In genomic region chr3:166296179-166296783, GRCh38 we compare ENCODE assay signal across 19 cellular contexts.
DNase-seq lines count a peak whose midpoint lies in the region; ATAC-seq, FAIRE-seq and TF ChIP-seq lines count a peak whose summit lies in the region.
"Had no signal": no experiment of that assay in that cellular context is flagged by ENCODE, and none has a peak within 500 bp of the region (broad histone marks: within the 10 kb centered on the region; RNA-seq: fewer than 3 reads in every experiment).

No MANE protein-coding gene starts in this region.

- no peaks in the 10 kb centered on the region for H3K23me2 ChIP-seq in H1 (ENCODE audit: low read depth, low read length)

- no peaks in the 10 kb centered on the region for H3K79me1 ChIP-seq in H1 (ENCODE audit: low read depth, low read length)

- no peak for TF ChIP-seq CTCF in GM23338 (conservative IDR thresholded peaks at IDR 0.05; ENCODE audit: low read depth in 2 of 2)
- no peak for TF ChIP-seq CTCF in RWPE2 (IDR thresholded peaks at IDR 0.05; ENCODE audit: poor library complexity, severe bottlenecking)
- no peak for TF ChIP-seq CTCF in H1 (IDR thresholded peaks at IDR 0.05; ENCODE audit: control extremely low read depth in 1 of 3, insufficient read depth in 1 of 3, low read depth in 1 of 3, low read length in 3 of 3)
- TF ChIP-seq CTCF in keratinocyte (optimal IDR thresholded peaks at IDR 0.05 in 1 of 3, IDR thresholded peaks at IDR 0.05 in 1 of 3, conservative IDR thresholded peaks at IDR 0.05 in 1 of 3; ENCODE audit: extremely low read depth in 1 of 3, insufficient read depth in 2 of 3, low read length in 3 of 3), result no peak

- H4K8ac ChIP-seq in H1 (ENCODE audit: extremely low read depth, insufficient read depth, low read length), result no peak overlapping the region

- no peak overlapping the region for H3K23ac ChIP-seq in H1 (ENCODE audit: insufficient read length)

- no peaks in the 10 kb centered on the region for H3K36me3 ChIP-seq in GM23338 (ENCODE audit: insufficient read depth)
- H3K36me3 ChIP-seq in RWPE2 (ENCODE audit: low read depth), result no peaks in the 10 kb centered on the region
- H3K36me3 ChIP-seq in H1 (ENCODE audit: control insufficient read depth in 2 of 4, insufficient read depth in 4 of 4, low read length in 3 of 4), result no peaks in the 10 kb centered on the region
- no peaks in the 10 kb centered on the region for H3K36me3 ChIP-seq in keratinocyte (ENCODE audit: control insufficient read depth in 2 of 2, extremely low read depth in 1 of 2, insufficient read depth in 2 of 2, low read length in 2 of 2)
- H3K36me3 ChIP-seq: BE2C; BLaER1 treated with 17β-estradiol and CSF1 and Interleukin-3, amounts not matched to agents 10 nM and 100 nM had no signal

- peaks cover 1% of the 10 kb centered on the region for H3K27me3 Mint-ChIP-seq in GM23338 (ENCODE audit: insufficient read depth, low read depth, poor library complexity)
- H3K27me3 Mint-ChIP-seq: CD4-positive, alpha-beta memory T cell had no signal

- DNase-seq in GM23338 (ENCODE audit: low spot score), result no peak
- no peak for DNase-seq in RWPE2 (ENCODE audit: low spot score)
- no peak for DNase-seq in H1 (ENCODE audit: low read depth in 1 of 2, low spot score in 2 of 2)
- DNase-seq in keratinocyte (ENCODE audit: low read depth, low spot score), result no peak
- DNase-seq in ACHN, result no peak
- DNase-seq in NCI-H187 treated with DMSO at 0.1 percent for 48 hours (lab: John Stamatoyannopoulos, UW), result no peak
- DNase-seq: AML-193, BE2C, Calu3, COR-L47, DMS53, DMS79 treated with DMSO at 0.1 percent for 48 hours, GF-D8, H9 had no signal

- H3K18ac ChIP-seq in H1 (ENCODE audit: extremely low read depth, low read length), result no peak overlapping the region

- peaks cover 7% of the 10 kb centered on the region; the same call in 2 of the 3 replicates for H3K4me1 Mint-ChIP-seq in GM23338
- H3K4me1 Mint-ChIP-seq: CD4-positive, alpha-beta memory T cell had no signal

- TF ChIP-seq RAD21 in H1 (IDR thresholded peaks at IDR 0.05 in 1 of 2, conservative IDR thresholded peaks at IDR 0.05 in 1 of 2; ENCODE audit: low read depth in 2 of 2, low read length in 2 of 2), result no peak

- no peak overlapping the region for H4K91ac ChIP-seq in H1 (replicated peaks; ENCODE audit: insufficient read length, low read length)

- H3K9me1 ChIP-seq in keratinocyte (ENCODE audit: control insufficient read depth, extremely low read depth, insufficient read depth, low read length), result no peaks in the 10 kb centered on the region

- no peak overlapping the region for H4K5ac ChIP-seq in H1 (ENCODE audit: insufficient read length, low read depth, low read length)

- no peak overlapping the region for H3K4ac ChIP-seq in H1 (replicated peaks; ENCODE audit: insufficient read length, low read depth, low read length)

- no peaks in the 10 kb centered on the region for H3K36me3 Mint-ChIP-seq in GM23338 (ENCODE audit: low read depth)
- H3K36me3 Mint-ChIP-seq: CD4-positive, alpha-beta memory T cell had no signal

- H2BK20ac ChIP-seq in H1 (ENCODE audit: low read length), result no peak overlapping the region

- ATAC-seq in GM23338 (no peak), RWPE2 (ENCODE audit: low read depth) (peak; percentile 53; the same call in 1 of the 3 replicates)
- ATAC-seq: HCT116 had no signal

- no peak for FAIRE-seq in H1 (lab: Jason Lieb, UNC)
- peak; percentile 71 for FAIRE-seq in keratinocyte (lab: Jason Lieb, UNC)
- FAIRE-seq: GM12891, GM18507 had no signal

- no peaks in the 10 kb centered on the region for H3K9me2 ChIP-seq in GM23338 (ENCODE audit: insufficient read depth)

- H3K4me1 ChIP-seq in GM23338 (ENCODE audit: insufficient read depth), result peaks cover 1% of the 10 kb centered on the region; the same call in 1 of the 2 replicates
- no peaks in the 10 kb centered on the region for H3K4me1 ChIP-seq in RWPE2 (ENCODE audit: insufficient read depth, poor library complexity, severe bottlenecking)
- no peaks in the 10 kb centered on the region for H3K4me1 ChIP-seq in H1 (replicated peaks in 1 of 4; ENCODE audit: control insufficient read depth in 3 of 4, insufficient read depth in 4 of 4, low read length in 3 of 4)
- H3K4me1 ChIP-seq in keratinocyte (ENCODE audit: control insufficient read depth, extremely low read depth, insufficient read depth, low read length), result peaks cover 5% of the 10 kb centered on the region
- H3K4me1 ChIP-seq: BE2C; BLaER1 treated with 17β-estradiol and CSF1 and Interleukin-3, amounts not matched to agents 10 nM and 100 nM had no signal

- H3K9me3 Mint-ChIP-seq in GM23338, result no peaks in the 10 kb centered on the region; the same call in 2 of the 3 replicates
- H3K9me3 Mint-ChIP-seq: H9 had no signal

- H3K27ac Mint-ChIP-seq in GM23338, result no peak overlapping the region
- H3K27ac Mint-ChIP-seq: CD4-positive, alpha-beta memory T cell had no signal

- in situ Hi-C loops in ACHN (cut with HindIII; ENCODE audit: low pct_ligation_motif_present, low pct_unique_long_range_greater_than_20kb, low sequenced_read_pairs), result no loop called here

- CTCF ChIA-PET in H1 (lab: Charles Lee; ENCODE audit: partially characterized antibody), result interaction anchor here (0.5 to 1.2 kb wide), 2 partner anchors 10 to 75 kb away, joined by 3 read pairs; no protein-coding TSS in a partner anchor

- POLR2A ChIA-PET in H1 (lab: Charles Lee; ENCODE audit: partially characterized antibody), result interaction anchor here (0.6 kb wide), 1 partner anchor 683 kb away, joined by 3 read pairs; no protein-coding TSS in a partner anchor

- H3K79me2 ChIP-seq in GM23338 (replicated peaks; ENCODE audit: insufficient read depth), result no peaks in the 10 kb centered on the region
- H3K79me2 ChIP-seq in H1 (ENCODE audit: control insufficient read depth in 1 of 2, insufficient read depth in 2 of 2, low read length in 2 of 2), result no peaks in the 10 kb centered on the region
- no peaks in the 10 kb centered on the region for H3K79me2 ChIP-seq in keratinocyte (ENCODE audit: control insufficient read depth, insufficient read depth, low read length)

- no peak for TF ChIP-seq EP300 in H1 (IDR thresholded peaks at IDR 0.05; ENCODE audit: borderline replicate concordance in 1 of 2, low read depth in 2 of 2, low read length in 2 of 2)

- no peak overlapping the region for H3K4me3 ChIP-seq in GM23338
- H3K4me3 ChIP-seq in RWPE2 (ENCODE audit: severe bottlenecking), result no peak overlapping the region
- no peak overlapping the region for H3K4me3 ChIP-seq in H1 (ENCODE audit: extremely low read depth in 1 of 4, insufficient read depth in 2 of 4, low read depth in 3 of 4, low read length in 4 of 4)
- peak overlapping the region in 2 of 3 experiments; percentile 13 to 35 for H3K4me3 ChIP-seq in keratinocyte (ENCODE audit: control insufficient read depth in 2 of 3, extremely low read depth in 1 of 3, insufficient read depth in 2 of 3, low read depth in 1 of 3, low read length in 3 of 3)
- H3K4me3 ChIP-seq: BLaER1 treated with 17β-estradiol and CSF1 and Interleukin-3, amounts not matched to agents 10 nM and 100 nM had no signal

- no peak overlapping the region for H3K56ac ChIP-seq in H1 (replicated peaks; ENCODE audit: insufficient read length, low read depth, low read length)

- H2BK12ac ChIP-seq in H1 (ENCODE audit: low read depth, low read length), result no peak overlapping the region

- no peak overlapping the region for H2BK5ac ChIP-seq in H1 (ENCODE audit: low read depth, low read length)

- no peak overlapping the region for H2BK15ac ChIP-seq in H1 (ENCODE audit: low read length)

- no peak overlapping the region for H3K9ac ChIP-seq in H1 (replicated peaks in 1 of 4; ENCODE audit: extremely low read depth in 1 of 4, low read depth in 3 of 4, low read length in 3 of 4)
- no peak overlapping the region for H3K9ac ChIP-seq in keratinocyte (ENCODE audit: control insufficient read depth, extremely low read depth, insufficient read depth, low read length)
- H3K9ac ChIP-seq: BLaER1 treated with 17β-estradiol and CSF1 and Interleukin-3, amounts not matched to agents 10 nM and 100 nM had no signal

- H3K9me3 ChIP-seq in RWPE2 (ENCODE audit: severe bottlenecking) (no peaks in the 10 kb centered on the region), H1 (ENCODE audit: insufficient read depth in 2 of 2, low read depth in 1 of 2, low read length in 1 of 2) (no peaks in the 10 kb centered on the region), keratinocyte (ENCODE audit: control insufficient read depth, low read depth, low read length) (no peaks in the 10 kb centered on the region)
- H3K9me3 ChIP-seq: BE2C; BLaER1 treated with 17β-estradiol and CSF1 and Interleukin-3, amounts not matched to agents 10 nM and 100 nM had no signal

- no peak for TF ChIP-seq POLR2A in H1 (IDR thresholded peaks at IDR 0.05; ENCODE audit: control extremely low read depth in 1 of 2, low read depth in 2 of 2, low read length in 2 of 2)

- H2BK120ac ChIP-seq in H1 (replicated peaks; ENCODE audit: low read depth, low read length), result no peak overlapping the region

- H3K27ac ChIP-seq in GM23338 (ENCODE audit: low read depth) (no peak overlapping the region), RWPE2 (ENCODE audit: poor library complexity, severe bottlenecking) (no peak overlapping the region), H1 (ENCODE audit: low read depth, low read length) (no peak overlapping the region), keratinocyte (ENCODE audit: control insufficient read depth, insufficient read depth, low read length) (no peak overlapping the region)
- H3K27ac ChIP-seq: BLaER1 treated with 17β-estradiol and CSF1 and Interleukin-3, amounts not matched to agents 10 nM and 100 nM had no signal

- H4K20me1 ChIP-seq in GM23338 (replicated peaks; ENCODE audit: insufficient read depth) (no peaks in the 10 kb centered on the region), H1 (replicated peaks in 1 of 2; ENCODE audit: control insufficient read depth in 1 of 2, insufficient read depth in 2 of 2, low read length in 2 of 2) (no peaks in the 10 kb centered on the region), keratinocyte (ENCODE audit: control insufficient read depth, extremely low read depth, insufficient read depth, low read length) (no peaks in the 10 kb centered on the region)
- H4K20me1 ChIP-seq: BLaER1 treated with 17β-estradiol and CSF1 and Interleukin-3, amounts not matched to agents 10 nM and 100 nM had no signal

- H3F3A ChIP-seq in GM23338 (replicated peaks; ENCODE audit: low read depth), result no peaks in the 10 kb centered on the region

- no peaks in the 10 kb centered on the region for H3K27me3 ChIP-seq in GM23338 (ENCODE audit: insufficient read depth)
- no peaks in the 10 kb centered on the region for H3K27me3 ChIP-seq in RWPE2 (ENCODE audit: insufficient read depth, poor library complexity, severe bottlenecking)
- H3K27me3 ChIP-seq in H1 (replicated peaks in 1 of 4; ENCODE audit: control insufficient read depth in 3 of 4, extremely low read depth in 1 of 4, insufficient read depth in 3 of 4, low read length in 3 of 4), result no peaks in the 10 kb centered on the region
- no peaks in the 10 kb centered on the region for H3K27me3 ChIP-seq in keratinocyte (ENCODE audit: control insufficient read depth, extremely low read depth, insufficient read depth, low read length)
- H3K27me3 ChIP-seq: BE2C; BLaER1 treated with 17β-estradiol and CSF1 and Interleukin-3, amounts not matched to agents 10 nM and 100 nM had no signal

- 0 out of 2 replicates have a peak overlapping the region, but pooled peaks have one; percentile 10 for H2AFZ ChIP-seq in GM23338
- H2AFZ ChIP-seq in H1 (ENCODE audit: low read length), result 0 out of 2 replicates have a peak overlapping the region, but pooled peaks have one; percentile 64
- peak overlapping the region; percentile 96 for H2AFZ ChIP-seq in keratinocyte (ENCODE audit: control insufficient read depth, low read length)

- H3K4me3 Mint-ChIP-seq in GM23338, result no peak overlapping the region
- H3K4me3 Mint-ChIP-seq: CD4-positive, alpha-beta memory T cell; H9 had no signal

- H3K4me2 ChIP-seq in GM23338 (no peak overlapping the region), H1 (ENCODE audit: insufficient read depth in 1 of 2, low read depth in 2 of 2, low read length in 2 of 2) (no peak overlapping the region), keratinocyte (ENCODE audit: control insufficient read depth, extremely low read depth, insufficient read depth, low read depth, low read length) (peak overlapping the region; percentile 83)
- H3K4me2 ChIP-seq: BLaER1 treated with 17β-estradiol and CSF1 and Interleukin-3, amounts not matched to agents 10 nM and 100 nM had no signal

- no peak overlapping the region for H2AK5ac ChIP-seq in H1 (ENCODE audit: low read depth, low read length)

- WGBS in H1 (ENCODE audit: extremely low coverage in 1 of 2, insufficient coverage in 1 of 2, insufficient read length in 1 of 2, insufficient replicate concordance in 2 of 2, low coverage in 1 of 2, low lambda C conversion rate in 2 of 2, missing lambda C conversion rate in 1 of 2), 2 experiments, result 77% methylated on average over 5 of the region's 5 CpGs; no CpG with 5 or more reads in 1 of the 2 experiments

- dilution Hi-C loops in keratinocyte (cut with MboI; ENCODE audit: extremely low pct_ligation_motif_present, low sequenced_read_pairs), result no loop called here

- no peak overlapping the region for H3K14ac ChIP-seq in H1 (ENCODE audit: insufficient read length)

Comparison
In these comparisons a context has a peak if more than half of its experiments do, and no peak if none do; other contexts are left out.
1. H2AFZ ChIP-seq: peak in every context shown above with its lines; median percentile 96 in keratinocyte; 64 in H1; 10 in GM23338.
2. H3K4me3 ChIP-seq: peak in keratinocyte (2 of 3); none in GM23338 (single experiment), RWPE2 (single experiment) and H1 (0 of 4).